In the genomic region with DNA sequence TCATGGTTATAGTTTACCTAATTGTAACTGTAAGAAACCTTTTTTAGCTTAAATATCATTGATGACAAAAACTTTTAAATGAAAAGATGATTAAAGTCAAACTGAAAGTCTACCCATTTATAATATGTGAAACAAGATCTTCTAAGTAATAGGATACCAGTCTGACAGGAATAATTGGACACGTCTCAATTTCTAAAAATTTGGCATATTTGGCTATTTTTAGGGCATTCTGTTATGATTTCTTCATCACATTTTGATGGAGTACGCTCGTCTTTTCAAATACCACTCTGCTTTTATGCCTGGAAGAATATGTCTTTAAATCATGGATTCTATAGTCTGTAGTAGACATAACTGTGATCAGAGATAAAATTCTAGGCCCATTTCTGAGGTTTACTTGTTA, we compare ENCODE assay signal across 10 cellular contexts. TPM values are rescaled to one million over a fixed set of nuclear protein-coding genes. Genes with fewer than 3 reads are reported as not detected.
DNase-seq lines count a peak whose midpoint lies in the region; ATAC-seq, FAIRE-seq and TF ChIP-seq lines count a peak whose summit lies in the region.
"Had no signal": no experiment of that assay in that cellular context is flagged by ENCODE, and none has a peak within 500 bp of the region (broad histone marks: within the 10 kb centered on the region; RNA-seq: fewer than 3 reads in every experiment).

No MANE protein-coding gene starts in this region.

- FAIRE-seq in H1 (lab: Jason Lieb, UNC): no peak

- no peak overlapping the region for H4K5ac ChIP-seq in H1 (ENCODE audit: insufficient read length, low read depth, low read length)

- H3K9ac ChIP-seq in Loucy (ENCODE audit: low read depth, low read length, poor library complexity, severe bottlenecking) (peak overlapping the region; percentile 29), H1 (replicated peaks in 1 of 4; ENCODE audit: extremely low read depth in 1 of 4, low read depth in 3 of 4, low read length in 3 of 4) (no peak overlapping the region)

- H3K27ac ChIP-seq in H1 (ENCODE audit: low read depth, low read length) (no peak overlapping the region), osteoblast (ENCODE audit: low read depth, low read length) (peak overlapping the region; percentile 59)

- H3K14ac ChIP-seq in H1 (ENCODE audit: insufficient read length): no peak overlapping the region

- peaks cover 48% of the 10 kb centered on the region for H4K20me1 ChIP-seq in Loucy (ENCODE audit: insufficient read depth, low read length, poor library complexity, severe bottlenecking)
- peaks cover 0 to 2% of the 10 kb centered on the region in 2 experiments for H4K20me1 ChIP-seq in H1 (replicated peaks in 1 of 2; ENCODE audit: control insufficient read depth in 1 of 2, insufficient read depth in 2 of 2, low read length in 2 of 2)
- peaks cover 3% of the 10 kb centered on the region for H4K20me1 ChIP-seq in osteoblast (ENCODE audit: insufficient read depth, low read length)

- H2BK5ac ChIP-seq in H1 (ENCODE audit: low read depth, low read length): no peak overlapping the region

- no peak overlapping the region for H2AK5ac ChIP-seq in H1 (ENCODE audit: low read depth, low read length)

- no peaks in the 10 kb centered on the region for H3K27me3 ChIP-seq in Loucy (ENCODE audit: insufficient read depth, low read length, poor library complexity, severe bottlenecking)
- H3K27me3 ChIP-seq in H1 (replicated peaks in 1 of 4; ENCODE audit: control insufficient read depth in 3 of 4, extremely low read depth in 1 of 4, insufficient read depth in 3 of 4, low read length in 3 of 4): no peaks in the 10 kb centered on the region
- no peaks in the 10 kb centered on the region for H3K27me3 ChIP-seq in osteoblast (ENCODE audit: insufficient read depth, low read length)
- H3K27me3 ChIP-seq: upper lobe of left lung had no signal

- H3K4me1 ChIP-seq in Loucy (ENCODE audit: insufficient read depth, low read length, poor library complexity, severe bottlenecking) (peaks cover 56% of the 10 kb centered on the region), H1 (replicated peaks in 1 of 4; ENCODE audit: control insufficient read depth in 3 of 4, insufficient read depth in 4 of 4, low read length in 3 of 4) (no peaks in the 10 kb centered on the region), osteoblast (ENCODE audit: insufficient read depth, low read length) (peaks cover 9% of the 10 kb centered on the region)
- H3K4me1 ChIP-seq: prostate gland had no signal

- no peaks in the 10 kb centered on the region; the same call in 1 of the 2 replicates for H3K79me1 ChIP-seq in H1 (ENCODE audit: low read depth, low read length)

- H3K4me3 ChIP-seq in Loucy (ENCODE audit: low read length, poor library complexity, severe bottlenecking) (peak overlapping the region; percentile 80), H1 (ENCODE audit: extremely low read depth in 1 of 4, insufficient read depth in 2 of 4, low read depth in 3 of 4, low read length in 4 of 4) (peak overlapping the region; percentile 7 to 94 (median 78); a peak in 7 of 8 replicates), osteoblast (ENCODE audit: insufficient read depth, low read length) (peak overlapping the region; percentile 51)

- H3K4ac ChIP-seq in H1 (replicated peaks; ENCODE audit: insufficient read length, low read depth, low read length): no peak overlapping the region

- H3K9me3 ChIP-seq in Loucy (ENCODE audit: insufficient read depth, low read depth, low read length) (no peaks in the 10 kb centered on the region), H1 (ENCODE audit: insufficient read depth in 2 of 2, low read depth in 1 of 2, low read length in 1 of 2) (peaks cover 0 to 8% of the 10 kb centered on the region in 2 experiments; a peak in 3 of 4 replicates), osteoblast (ENCODE audit: low read depth, low read length) (no peaks in the 10 kb centered on the region)
- H3K9me3 ChIP-seq: prostate gland, upper lobe of left lung had no signal

- H2BK120ac ChIP-seq in H1 (replicated peaks; ENCODE audit: low read depth, low read length): no peak overlapping the region

- no peak overlapping the region for H2BK15ac ChIP-seq in H1 (ENCODE audit: low read length)

- POLR2A ChIA-PET in H1 (lab: Charles Lee; ENCODE audit: partially characterized antibody): interaction anchor here (2.1 to 2.3 kb wide), 2 partner anchors 8 to 17 kb away, joined by 8 to 12 read pairs; no protein-coding TSS in a partner anchor

- DNase-seq in EH (ENCODE audit: low read depth): peak; percentile 43
- DNase-seq in H1 (ENCODE audit: low read depth in 1 of 2, low spot score in 2 of 2): no peak
- peak; percentile 29 for DNase-seq in osteoblast (ENCODE audit: insufficient read length, low spot score, missing footprints)
- DNase-seq in NCI-H1048 (lab: John Stamatoyannopoulos, UW): no peak
- DNase-seq in NCI-H526 treated with DMSO at 0.1 percent for 48 hours (lab: John Stamatoyannopoulos, UW): no peak
- DNase-seq in cerebellar nuclear complex (lab: John Stamatoyannopoulos, UW): no peak

- H3K36me3 ChIP-seq in Loucy (ENCODE audit: insufficient read depth, low read length) (no peaks in the 10 kb centered on the region), H1 (ENCODE audit: control insufficient read depth in 2 of 4, insufficient read depth in 4 of 4, low read length in 3 of 4) (peaks cover 0 to 8% (median under 1%) of the 10 kb centered on the region in 4 experiments; a peak in 4 of 8 replicates), osteoblast (ENCODE audit: insufficient read depth, low read length) (no peaks in the 10 kb centered on the region)
- H3K36me3 ChIP-seq: prostate gland, upper lobe of left lung had no signal

- ATAC-seq in HG02759 (IDR thresholded peaks at IDR 0.05; ENCODE audit: unreplicated experiment): no peak

- CTCF ChIA-PET in H1 (lab: Charles Lee; ENCODE audit: partially characterized antibody): interaction anchor here (2.0 kb wide), 1 partner anchor 11 kb away, joined by 6 read pairs; no protein-coding TSS in a partner anchor

- H3K4me2 ChIP-seq in Loucy (ENCODE audit: low read depth, low read length, poor library complexity, severe bottlenecking): peak overlapping the region; percentile 70
- peak overlapping the region; percentile 39 to 59; a peak in 3 of 4 replicates for H3K4me2 ChIP-seq in H1 (ENCODE audit: insufficient read depth in 1 of 2, low read depth in 2 of 2, low read length in 2 of 2)
- H3K4me2 ChIP-seq in osteoblast (ENCODE audit: insufficient read depth, low read length): peak overlapping the region; percentile 91

- H4K91ac ChIP-seq in H1 (replicated peaks; ENCODE audit: insufficient read length, low read length): no peak overlapping the region

- no peaks in the 10 kb centered on the region for H3K9me2 ChIP-seq in Loucy (replicated peaks; ENCODE audit: low read depth, low read length)

- WGBS in H1 (ENCODE audit: extremely low coverage in 1 of 2, insufficient coverage in 1 of 2, insufficient read length in 1 of 2, insufficient replicate concordance in 2 of 2, low coverage in 1 of 2, low lambda C conversion rate in 2 of 2, missing lambda C conversion rate in 1 of 2), 2 experiments: 77% methylated on average over 3 of the region's 3 CpGs; no CpG with 5 or more reads in 1 of the 2 experiments

- no peak overlapping the region for H4K8ac ChIP-seq in H1 (ENCODE audit: extremely low read depth, insufficient read depth, low read length)

- H3K79me2 ChIP-seq in Loucy (ENCODE audit: insufficient read depth, low read length) (peaks cover 81% of the 10 kb centered on the region), H1 (ENCODE audit: control insufficient read depth in 1 of 2, insufficient read depth in 2 of 2, low read length in 2 of 2) (peaks cover 0 to 78% of the 10 kb centered on the region in 2 experiments; a peak in 3 of 4 replicates), osteoblast (ENCODE audit: insufficient read depth, low read length) (peaks cover 70% of the 10 kb centered on the region)

- no peak for TF ChIP-seq EP300 in H1 (IDR thresholded peaks at IDR 0.05; ENCODE audit: borderline replicate concordance in 1 of 2, low read depth in 2 of 2, low read length in 2 of 2)

- no peaks in the 10 kb centered on the region; the same call in 1 of the 2 replicates for H3F3A ChIP-seq in Loucy (ENCODE audit: low read depth)

- H3K23ac ChIP-seq in H1 (ENCODE audit: insufficient read length): no peak overlapping the region

- no peak overlapping the region for H2AFZ ChIP-seq in Loucy (ENCODE audit: low read length)
- no peak overlapping the region for H2AFZ ChIP-seq in H1 (ENCODE audit: low read length)
- H2AFZ ChIP-seq in osteoblast (ENCODE audit: low read length): peak overlapping the region; percentile 32

- H3K18ac ChIP-seq in H1 (ENCODE audit: extremely low read depth, low read length): no peak overlapping the region

- no peak for TF ChIP-seq RAD21 in H1 (IDR thresholded peaks at IDR 0.05 in 1 of 2, conservative IDR thresholded peaks at IDR 0.05 in 1 of 2; ENCODE audit: low read depth in 2 of 2, low read length in 2 of 2)

- no peak for TF ChIP-seq POLR2A in H1 (IDR thresholded peaks at IDR 0.05; ENCODE audit: control extremely low read depth in 1 of 2, low read depth in 2 of 2, low read length in 2 of 2)

- no peak overlapping the region for H2BK12ac ChIP-seq in H1 (ENCODE audit: low read depth, low read length)

- TF ChIP-seq CTCF in Loucy (conservative IDR thresholded peaks at IDR 0.05; ENCODE audit: low read length) (no peak), H1 (IDR thresholded peaks at IDR 0.05; ENCODE audit: control extremely low read depth in 1 of 3, insufficient read depth in 1 of 3, low read depth in 1 of 3, low read length in 3 of 3) (no peak), osteoblast (IDR thresholded peaks at IDR 0.05; ENCODE audit: extremely low read depth, low read depth, low read length) (no peak)

- H2BK20ac ChIP-seq in H1 (ENCODE audit: low read length): no peak overlapping the region

- no peaks in the 10 kb centered on the region; the same call in none of the 2 replicates for H3K23me2 ChIP-seq in H1 (ENCODE audit: low read depth, low read length)

- no peak overlapping the region for H3K56ac ChIP-seq in H1 (replicated peaks; ENCODE audit: insufficient read length, low read depth, low read length)

RNA-seq across cellular contexts. Expression of gene R3HDM1, which starts 1.3 kb away (rescaled TPM):
- 72.0 and 77.7 TPM in 2 replicates for total RNA-seq in H1 (2021; fragmentation: NEBNext Ultra II Directional; extraction: Animal tissue kit (Norgen Biotek cat#: 25700))
- polyA plus RNA-seq in H1 (2011; rRNA removed): 103 and 120 TPM in 2 replicates
- 54.9 TPM for polyA plus RNA-seq in H1 (2011; cell fraction: cytosol; rRNA removed)
- polyA plus RNA-seq in H1 (2011; cell fraction: nucleus; rRNA removed): 169 TPM
- 36.7 to 48.1 TPM (median 45.8 TPM) in 4 replicates for polyA plus RNA-seq in H1 (2012, experiment 1 of 2)
- 5.2 TPM for polyA plus RNA-seq in H1 (2012, experiment 2 of 2)
- 66.7 TPM for polyA plus RNA-seq in H1 (2013, experiment 1 of 2)
- 67.7 TPM for polyA plus RNA-seq in H1 (2013, experiment 2 of 2)
- 89.2 and 97.8 TPM in 2 replicates for polyA minus RNA-seq in H1 (2011; rRNA and poly(A)+ RNA removed)
- 41.0 TPM for polyA minus RNA-seq in H1 (2011; cell fraction: cytosol; rRNA and poly(A)+ RNA removed)
- 204 TPM for polyA minus RNA-seq in H1 (2011; cell fraction: nucleus; rRNA and poly(A)+ RNA removed)
- total RNA-seq in osteoblast: 12.3 and 13.3 TPM in 2 replicates

RNA-seq across cellular contexts. Expression of gene ZRANB3, which starts 1.6 kb away (rescaled TPM):
- total RNA-seq in H1 (2021; fragmentation: NEBNext Ultra II Directional; extraction: Animal tissue kit (Norgen Biotek cat#: 25700)): 17.5 and 19.3 TPM in 2 replicates
- 2.7 and 4.5 TPM in 2 replicates for polyA plus RNA-seq in H1 (2011; rRNA removed)
- 5.8 TPM for polyA plus RNA-seq in H1 (2011; cell fraction: cytosol; rRNA removed)
- polyA plus RNA-seq in H1 (2011; cell fraction: nucleus; rRNA removed): 2.9 TPM
- polyA plus RNA-seq in H1 (2012, experiment 1 of 2): 5.6 to 10.2 TPM (median 6.9 TPM) in 4 replicates
- 1.4 TPM for polyA plus RNA-seq in H1 (2012, experiment 2 of 2)
- polyA plus RNA-seq in H1 (2013, experiment 1 of 2): 6.2 TPM
- 5.9 TPM for polyA plus RNA-seq in H1 (2013, experiment 2 of 2)
- 11.7 and 18.7 TPM in 2 replicates for polyA minus RNA-seq in H1 (2011; rRNA and poly(A)+ RNA removed)
- 5.4 TPM for polyA minus RNA-seq in H1 (2011; cell fraction: cytosol; rRNA and poly(A)+ RNA removed)
- 25.9 TPM for polyA minus RNA-seq in H1 (2011; cell fraction: nucleus; rRNA and poly(A)+ RNA removed)
- 9.0 and 10.9 TPM in 2 replicates for total RNA-seq in osteoblast

Comparison
In these comparisons a context has a peak if more than half of its experiments do, and no peak if none do; other contexts are left out.
1. DNase-seq: peak in EH (single experiment) and osteoblast (single experiment); none in H1 (0 of 2), NCI-H1048 (single experiment), NCI-H526 treated with DMSO at 0.1 percent for 48 hours (single experiment) and cerebellar nuclear complex (0 of 2).
2. Peak in every context shown above with its lines, with median percentiles within 50 percentile points of each other: H3K4me2 ChIP-seq and H3K4me3 ChIP-seq.